In the genomic region with DNA sequence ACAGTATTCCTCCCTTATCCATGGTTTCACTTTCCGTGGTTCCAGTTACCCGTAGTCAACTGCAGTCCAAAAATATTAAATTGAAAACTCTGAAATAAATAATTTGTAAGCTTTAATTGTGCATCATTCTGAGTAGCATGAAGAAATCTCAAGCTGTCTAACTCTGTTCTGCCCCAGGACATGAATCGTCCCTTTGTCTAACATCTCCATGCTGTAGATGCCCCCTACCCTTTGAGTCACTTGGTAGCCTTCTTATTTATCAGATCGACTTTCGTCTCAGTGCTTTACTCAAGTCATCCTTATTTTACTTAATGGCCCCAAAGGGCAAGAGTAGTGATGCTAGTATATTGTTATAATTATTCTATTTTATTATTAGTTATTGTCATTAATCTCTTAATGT, we compare ENCODE assay signal across 26 cellular contexts. TPM values are rescaled to one million over a fixed set of nuclear protein-coding genes. Genes with fewer than 3 reads are reported as not detected.
DNase-seq lines count a peak whose midpoint lies in the region; ATAC-seq and TF ChIP-seq lines count a peak whose summit lies in the region.
"Had no signal": no experiment of that assay in that cellular context is flagged by ENCODE, and none has a peak within 500 bp of the region (broad histone marks: within the 10 kb centered on the region; RNA-seq: fewer than 3 reads in every experiment).

No MANE protein-coding gene starts in this region.

- H3K9ac ChIP-seq in IMR-90 (ENCODE audit: low read depth, low read length) (no peak overlapping the region), mesenchymal stem cell (ENCODE audit: low read length) (peak overlapping the region; percentile 53)
- H3K9ac ChIP-seq: KMS-11 had no signal

- H3K9me1 ChIP-seq in IMR-90 (ENCODE audit: insufficient read depth, low read length), result peaks cover 5% of the 10 kb centered on the region

- no peak overlapping the region for H3K27ac Mint-ChIP-seq in chondrocyte (ENCODE audit: unreplicated experiment)
- H3K27ac Mint-ChIP-seq: B cell; CD8-positive, alpha-beta T cell; GM23338; H9 had no signal

- no peaks in the 10 kb centered on the region for H3K9me3 Mint-ChIP-seq in chondrocyte (ENCODE audit: low read depth)
- H3K9me3 Mint-ChIP-seq: CD8-positive, alpha-beta T cell; GM23338 had no signal

- TF ChIP-seq EP300 in tibial nerve (IDR thresholded peaks at IDR 0.05), result no peak

- no peak overlapping the region; the same call in 1 of the 2 replicates for H3K14ac ChIP-seq in IMR-90 (replicated peaks; ENCODE audit: low read depth, low read length)
- H3K14ac ChIP-seq in mesenchymal stem cell (ENCODE audit: low read length in 2 of 2), result no peak overlapping the region

- H4K91ac ChIP-seq in IMR-90 (ENCODE audit: insufficient read depth, low read depth, low read length) (no peak overlapping the region), mesenchymal stem cell (ENCODE audit: low read length) (no peak overlapping the region)

- intact Hi-C loops in IMR-90 (cut with micrococcal nuclease), result no loop called here

- WGBS in IMR-90 (ENCODE audit: extremely low coverage in 2 of 2, insufficient read length in 1 of 2), 2 experiments, result no CpG with 5 or more reads among the region's 5 CpGs
- WGBS in mesenchymal stem cell, result 92% methylated on average over 3 of the region's 5 CpGs
- 46 to 55% methylated on average over 5 of the region's 5 CpGs for WGBS in tibial nerve, 2 donors

- H3K36me3 ChIP-seq in IMR-90 (ENCODE audit: control insufficient read depth, insufficient read depth, low read length), result no peaks in the 10 kb centered on the region
- no peaks in the 10 kb centered on the region for H3K36me3 ChIP-seq in mesenchymal stem cell (ENCODE audit: control insufficient read depth in 1 of 2, insufficient read depth in 2 of 2, low read depth in 1 of 2, low read length in 2 of 2)
- H3K36me3 ChIP-seq in tibial nerve, result no peaks in the 10 kb centered on the region

- no peak for TF ChIP-seq RAD21 in IMR-90 (IDR thresholded peaks at IDR 0.05; ENCODE audit: low read length)

- dilution Hi-C loops in IMR-90 (cut with HindIII; ENCODE audit: low sequenced_read_pairs, unreplicated experiment), result no loop called here

- H3K4me1 ChIP-seq in IMR-90 (ENCODE audit: control insufficient read depth, insufficient read depth, low read length) (peaks cover 10% of the 10 kb centered on the region), mesenchymal stem cell (ENCODE audit: control insufficient read depth, insufficient read depth, low read depth, low read length) (no peaks in the 10 kb centered on the region), tibial nerve (peaks cover 0 to 38% (median 0%) of the 10 kb centered on the region in 4 donors)
- H3K4me1 ChIP-seq: A549 had no signal

- H3K4me2 ChIP-seq in IMR-90 (ENCODE audit: low read depth, low read length) (peak overlapping the region; percentile 17; the same call in 1 of the 2 replicates), mesenchymal stem cell (ENCODE audit: low read length, poor library complexity, severe bottlenecking) (no peak overlapping the region)
- H3K4me2 ChIP-seq: A549, GM23338, KMS-11, PC-9 had no signal

- in situ Hi-C loops in IMR-90 (cut with MboI; ENCODE audit: low sequenced_read_pairs), result no loop called here

- H3K27me3 ChIP-seq in IMR-90 (ENCODE audit: control insufficient read depth, insufficient read depth, low read length) (no peaks in the 10 kb centered on the region), mesenchymal stem cell (ENCODE audit: control insufficient read depth in 1 of 2, insufficient read depth in 1 of 2, low read length in 2 of 2) (no peaks in the 10 kb centered on the region), tibial nerve (no peaks in the 10 kb centered on the region)

- no peak overlapping the region for H2AK9ac ChIP-seq in IMR-90 (replicated peaks; ENCODE audit: low read depth, low read length, poor library complexity)

- no peak overlapping the region for H4K8ac ChIP-seq in IMR-90 (ENCODE audit: low read depth in 2 of 2, low read length in 2 of 2)
- no peak overlapping the region for H4K8ac ChIP-seq in mesenchymal stem cell (ENCODE audit: low read length)

- H2BK20ac ChIP-seq in IMR-90 (ENCODE audit: low read depth, low read length), result no peak overlapping the region

- no peak overlapping the region for H4K5ac ChIP-seq in IMR-90 (ENCODE audit: low read depth, low read length)

- no peak for TF ChIP-seq POLR2A in IMR-90 (IDR thresholded peaks at IDR 0.05; ENCODE audit: low read depth, low read length)
- TF ChIP-seq POLR2A in tibial nerve (IDR thresholded peaks at IDR 0.05), result no peak

- no peak overlapping the region for H2BK120ac ChIP-seq in IMR-90 (ENCODE audit: low read depth, low read length)
- H2BK120ac ChIP-seq in mesenchymal stem cell (ENCODE audit: low read depth, low read length), result peak overlapping the region; percentile 34

- no TSS peak for BruUV-seq in IMR-90 (replicated peaks; lab: Mats Ljungman, UMichigan)

- H2BK12ac ChIP-seq in mesenchymal stem cell (ENCODE audit: low read length in 2 of 2), result no peak overlapping the region

- no peak overlapping the region for H3K27ac ChIP-seq in IMR-90 (ENCODE audit: insufficient read depth, low read length)
- no peak overlapping the region for H3K27ac ChIP-seq in mesenchymal stem cell (ENCODE audit: low read length, poor library complexity, severe bottlenecking)
- peak overlapping the region in 2 of 4 donors; percentile 60 to 75 for H3K27ac ChIP-seq in tibial nerve
- H3K27ac ChIP-seq: A549, C4-2B, KMS-11, PC-9 had no signal

- H2BK15ac ChIP-seq in IMR-90 (ENCODE audit: low read depth, low read length) (no peak overlapping the region), mesenchymal stem cell (ENCODE audit: low read depth, poor library complexity, severe bottlenecking) (no peak overlapping the region)

- H3K4me3 Mint-ChIP-seq in chondrocyte (ENCODE audit: unreplicated experiment), result peak overlapping the region; percentile 4
- H3K4me3 Mint-ChIP-seq: B cell; CD8-positive, alpha-beta T cell; GM23338; H9 had no signal

- no peaks in the 10 kb centered on the region for H3K36me3 Mint-ChIP-seq in chondrocyte (ENCODE audit: low read depth)
- H3K36me3 Mint-ChIP-seq: CD8-positive, alpha-beta T cell had no signal

- H3K79me1 ChIP-seq in IMR-90 (ENCODE audit: low read depth in 1 of 2, low read length in 2 of 2), result peaks cover 28 to 57% of the 10 kb centered on the region in 2 experiments
- H3K79me1 ChIP-seq in mesenchymal stem cell (replicated peaks; ENCODE audit: low read length, poor library complexity, severe bottlenecking), result no peaks in the 10 kb centered on the region

- no peak for ATAC-seq in IMR-90 (ENCODE audit: low read depth)
- ATAC-seq in HG02610 (IDR thresholded peaks at IDR 0.05; ENCODE audit: unreplicated experiment), result no peak
- ATAC-seq: A549; CD8-positive, alpha-beta T cell; GM23338; Right ventricle myocardium inferior had no signal

- H3K4ac ChIP-seq in IMR-90 (ENCODE audit: low read depth, low read length) (no peak overlapping the region), mesenchymal stem cell (ENCODE audit: low read depth in 1 of 2, low read length in 2 of 2) (no peak overlapping the region)

- H2AFZ ChIP-seq in IMR-90 (replicated peaks; ENCODE audit: low read length, poor library complexity) (no peak overlapping the region), mesenchymal stem cell (ENCODE audit: low read depth, low read length) (no peak overlapping the region)
- H2AFZ ChIP-seq: GM23338, PC-9 had no signal

- H3K4me3 ChIP-seq in IMR-90 (ENCODE audit: insufficient read depth, low read depth, low read length) (no peak overlapping the region), mesenchymal stem cell (ENCODE audit: insufficient read depth in 1 of 2, low read depth in 1 of 2, low read length in 2 of 2) (no peak overlapping the region), tibial nerve (peak overlapping the region; percentile 0 to 26 (median 16))
- H3K4me3 ChIP-seq: A549, GM23338, PC-9 had no signal

- H2AK5ac ChIP-seq in IMR-90 (ENCODE audit: low read depth, low read length) (no peak overlapping the region), mesenchymal stem cell (ENCODE audit: low read length, severe bottlenecking) (no peak overlapping the region)

- H3K9me3 ChIP-seq in IMR-90 (ENCODE audit: control insufficient read depth, insufficient read depth, low read length), result no peaks in the 10 kb centered on the region
- no peaks in the 10 kb centered on the region for H3K9me3 ChIP-seq in mesenchymal stem cell (ENCODE audit: control insufficient read depth, low read length)
- no peaks in the 10 kb centered on the region for H3K9me3 ChIP-seq in tibial nerve
- H3K9me3 ChIP-seq: A549 had no signal

- POLR2A ChIA-PET in IMR-90 (lab: Charles Lee; ENCODE audit: unreplicated experiment), result no interaction called here

- DNase-seq in IMR-90 (no peak), chondrocyte (ENCODE audit: low spot score) (no peak), mesenchymal stem cell (no peak), tibial nerve (ENCODE audit: low spot score in 2 of 2) (no peak), NCI-H2171 treated with DMSO at 0.1 percent for 48 hours (lab: John Stamatoyannopoulos, UW) (no peak), NCI-H69 (lab: John Stamatoyannopoulos, UW) (no peak)
- DNase-seq: CD8-positive, alpha-beta T cell; DMS79 treated with DMSO at 0.1 percent for 48 hours; GF-D8; H9; NCI-H1048; NCI-H1417; NCI-H1694 treated with DMSO at 0.1 percent for 48 hours; NCI-H2081; NCI-H2171; NCI-H345; NCI-H510A treated with DMSO at 0.1 percent for 48 hours; NCI-H748 treated with DMSO at 0.1 percent for 48 hours; PC-9 had no signal

- no peaks in the 10 kb centered on the region for H4K20me1 ChIP-seq in IMR-90 (ENCODE audit: insufficient read depth, low read length)

- H3K4me1 Mint-ChIP-seq in chondrocyte (ENCODE audit: low read depth), result peaks cover 27% of the 10 kb centered on the region
- H3K4me1 Mint-ChIP-seq: B cell had no signal

- peak overlapping the region; percentile 41; the same call in 1 of the 2 replicates for H3K18ac ChIP-seq in IMR-90 (ENCODE audit: low read depth, low read length)
- H3K18ac ChIP-seq in mesenchymal stem cell (ENCODE audit: low read depth in 1 of 2, low read length in 2 of 2), result no peak overlapping the region

- H2BK5ac ChIP-seq in IMR-90 (ENCODE audit: low read depth, low read length, poor library complexity, severe bottlenecking) (no peak overlapping the region), mesenchymal stem cell (ENCODE audit: low read depth, low read length, poor library complexity, severe bottlenecking) (no peak overlapping the region)

- TF ChIP-seq CTCF in IMR-90 (conservative IDR thresholded peaks at IDR 0.05; ENCODE audit: low read depth, low read length) (no peak), chondrocyte (IDR thresholded peaks at IDR 0.05) (no peak), tibial nerve (IDR thresholded peaks at IDR 0.05) (no peak)

- CTCF ChIA-PET in IMR-90 (lab: Yijun Ruan, JAX), result interaction anchor here (0.6 kb wide), 1 partner anchor 295 kb away, joined by 6 read pairs; no protein-coding TSS in a partner anchor

- H3K23ac ChIP-seq in IMR-90 (ENCODE audit: low read depth, low read length), result no peak overlapping the region
- no peak overlapping the region for H3K23ac ChIP-seq in mesenchymal stem cell (ENCODE audit: low read length in 2 of 2)

- H3K27me3 Mint-ChIP-seq in chondrocyte (ENCODE audit: low read depth), result no peaks in the 10 kb centered on the region

- H3K56ac ChIP-seq in IMR-90 (ENCODE audit: extremely low read depth, insufficient read depth, low read length), result no peak overlapping the region

RNA-seq across cellular contexts. Expression of a gene that starts 41.8 kb away (rescaled TPM):
- 96.8 and 102 TPM in 2 replicates for total RNA-seq in IMR-90 (2012; rRNA removed)
- 28.7 and 31.2 TPM in 2 replicates for polyA plus RNA-seq in IMR-90 (2012; rRNA removed)
- 11.9 and 18.5 TPM in 2 replicates for polyA plus RNA-seq in IMR-90 (2012; cell fraction: cytosol; rRNA removed)
- 9.1 and 28.6 TPM in 2 replicates for polyA plus RNA-seq in IMR-90 (2012; cell fraction: nucleus; rRNA removed; ENCODE audit: low replicate concordance)
- total RNA-seq in chondrocyte, result 2.8 to 4.9 TPM (median 4.0 TPM) in 3 replicates
- 39.3 TPM for polyA plus RNA-seq in mesenchymal stem cell (2013, experiment 1 of 2)
- 41.4 TPM for polyA plus RNA-seq in mesenchymal stem cell (2013, experiment 2 of 2)
- total RNA-seq in tibial nerve, result 10 to 100 TPM; 15.0 to 32.1 (median 21.8) TPM
- total RNA-seq: CD8-positive, alpha-beta T cell had no signal

Comparison
In these comparisons a context has a peak if more than half of its experiments do, and no peak if none do; other contexts are left out.
1. H3K4me3 ChIP-seq: peak in tibial nerve (4 of 4); none in IMR-90 (single experiment) and mesenchymal stem cell (0 of 2).